Comparison of ENCODE assay signal across 29 cellular contexts in the genomic region with DNA sequence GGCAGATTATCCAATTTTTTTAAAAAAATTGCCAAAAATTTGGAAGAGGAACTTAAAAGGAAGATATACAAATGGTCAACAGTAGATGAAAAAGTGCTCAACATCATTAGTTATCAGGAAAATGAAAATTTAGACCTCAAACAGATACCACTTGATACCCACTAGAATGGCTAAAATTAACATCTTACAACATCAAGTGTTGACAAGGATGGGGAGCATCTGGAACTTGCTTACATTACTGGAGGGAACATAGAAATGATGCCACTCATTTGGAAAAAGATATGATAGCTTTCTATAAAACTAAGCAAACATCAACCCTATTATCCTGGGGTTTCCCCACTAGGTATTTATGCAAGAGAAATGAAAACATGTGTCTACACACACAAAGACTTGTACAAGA.
"Had no signal": no experiment of that assay in that cellular context is flagged by ENCODE, and none has a peak within 500 bp of the region (broad histone marks: within the 10 kb centered on the region; RNA-seq: fewer than 3 reads in every experiment).

No MANE protein-coding gene starts in this region.

- ATAC-seq: stimulated activated effector memory CD8-positive, alpha-beta T cell treated with anti-CD3 and anti-CD28 coated beads, Interleukin-12 subunit alpha, Interleukin-12 subunit beta, amount 100 ng/mL, for 72 hours; stimulated activated memory B cell treated with anti-CD40 and anti-IgM and Interleukin-4, amounts not matched to agents 10 μg/mL and 1 μg/mL and 100 μg/mL, for 72 hours; stimulated activated naive B cell treated with anti-CD40 and anti-IgM and Interleukin-4, amounts not matched to agents 10 μg/mL and 1 μg/mL and 100 μg/mL, for 72 hours; stimulated activated naive CD8-positive, alpha-beta T cell treated with anti-CD3 and anti-CD28 coated beads, Interleukin-15, amount 100 ng/mL, for 72 hours; stimulated activated naive CD8-positive, alpha-beta T cell treated with anti-CD3 and anti-CD28 coated beads, Interleukin-15, Interleukin-2, amounts not matched to agents 100 U/mL and 50 U/mL, for 24 hours; upper lobe of right lung had no signal

- H3K4me3 Mint-ChIP-seq: stimulated activated effector memory CD8-positive, alpha-beta T cell treated with anti-CD3 and anti-CD28 coated beads, Interleukin-12 subunit alpha, Interleukin-12 subunit beta, amount 100 ng/mL, for 72 hours; stimulated activated memory B cell treated with anti-CD40 and anti-IgM and Interleukin-4, amounts not matched to agents 10 μg/mL and 1 μg/mL and 100 μg/mL, for 72 hours; stimulated activated naive B cell treated with anti-CD40 and anti-IgM and Interleukin-4, amounts not matched to agents 10 μg/mL and 1 μg/mL and 100 μg/mL, for 72 hours; stimulated activated naive CD8-positive, alpha-beta T cell treated with anti-CD3 and anti-CD28 coated beads, Interleukin-15, amount 100 ng/mL, for 72 hours; stimulated activated naive CD8-positive, alpha-beta T cell treated with anti-CD3 and anti-CD28 coated beads, Interleukin-15, Interleukin-2, amounts not matched to agents 100 ng/mL and 50 ng/mL, for 24 hours; type B pancreatic cell had no signal

- H3K36me3 ChIP-seq: stomach, suprapubic skin, thoracic aorta, thyroid gland, tibial artery, tibial nerve, transverse colon, upper lobe of left lung, upper lobe of right lung, vagina had no signal

- H3K4me1 ChIP-seq: stomach, suprapubic skin, testis, thyroid gland, tibial artery, tibial nerve, transverse colon, upper lobe of left lung, upper lobe of right lung, uterus, vagina had no signal

- H3K9me3 ChIP-seq: suprapubic skin, testis, thyroid gland, vagina had no signal

- H3K4me3 ChIP-seq: stomach, suprapubic skin, testis, thoracic aorta, thyroid gland, tibial artery, tibial nerve, transverse colon, upper lobe of left lung, upper lobe of right lung, uterus, vagina had no signal

- H3K27ac ChIP-seq: stomach, suprapubic skin, testis, thoracic aorta, thyroid gland, tibial artery, tibial nerve, transverse colon, upper lobe of left lung, upper lobe of right lung, uterus, vagina had no signal

- H3K27me3 ChIP-seq: stomach, suprapubic skin, testis, thyroid gland, tibial artery, tibial nerve, transverse colon, upper lobe of left lung, upper lobe of right lung, uterus, vagina had no signal

- H3K27me3 Mint-ChIP-seq: stimulated activated memory B cell treated with anti-CD40 and anti-IgM and Interleukin-4, amounts not matched to agents 10 μg/mL and 1 μg/mL and 100 μg/mL, for 72 hours; type B pancreatic cell had no signal

- H3K27ac Mint-ChIP-seq: stimulated activated effector memory CD8-positive, alpha-beta T cell treated with anti-CD3 and anti-CD28 coated beads, Interleukin-12 subunit alpha, Interleukin-12 subunit beta, amount 100 ng/mL, for 72 hours; stimulated activated memory B cell treated with anti-CD40 and anti-IgM and Interleukin-4, amounts not matched to agents 10 μg/mL and 1 μg/mL and 100 μg/mL, for 72 hours; stimulated activated naive B cell treated with anti-CD40 and anti-IgM and Interleukin-4, amounts not matched to agents 10 μg/mL and 1 μg/mL and 100 μg/mL, for 72 hours; stimulated activated naive CD8-positive, alpha-beta T cell treated with anti-CD3 and anti-CD28 coated beads, Interleukin-15, amount 100 ng/mL, for 72 hours; stimulated activated naive CD8-positive, alpha-beta T cell treated with anti-CD3 and anti-CD28 coated beads, Interleukin-15, Interleukin-2, amounts not matched to agents 100 ng/mL and 50 ng/mL, for 24 hours; type B pancreatic cell had no signal

- H3K36me3 Mint-ChIP-seq: stimulated activated effector memory CD8-positive, alpha-beta T cell treated with anti-CD3 and anti-CD28 coated beads, Interleukin-12 subunit alpha, Interleukin-12 subunit beta, amount 100 ng/mL, for 72 hours; stimulated activated memory B cell treated with anti-CD40 and anti-IgM and Interleukin-4, amounts not matched to agents 10 μg/mL and 1 μg/mL and 100 μg/mL, for 72 hours had no signal

- H3K4me1 Mint-ChIP-seq: stimulated activated effector memory CD8-positive, alpha-beta T cell treated with anti-CD3 and anti-CD28 coated beads, Interleukin-12 subunit alpha, Interleukin-12 subunit beta, amount 100 ng/mL, for 72 hours; stimulated activated memory B cell treated with anti-CD40 and anti-IgM and Interleukin-4, amounts not matched to agents 10 μg/mL and 1 μg/mL and 100 μg/mL, for 72 hours; stimulated activated naive B cell treated with anti-CD40 and anti-IgM and Interleukin-4, amounts not matched to agents 10 μg/mL and 1 μg/mL and 100 μg/mL, for 72 hours; stimulated activated naive CD8-positive, alpha-beta T cell treated with anti-CD3 and anti-CD28 coated beads, Interleukin-15, amount 100 ng/mL, for 72 hours had no signal

- DNase-seq: stimulated activated CD4-positive, alpha-beta T cell treated with anti-CD3 and anti-CD28 coated beads, Interleukin-2, amount 100 ng/mL, for 48 hours; stimulated activated CD4-positive, alpha-beta T cell treated with anti-CD3 and anti-CD28 coated beads, Interleukin-4, amount 100 ng/mL, for 1 hour; stimulated activated CD4-positive, alpha-beta T cell treated with anti-CD3 and anti-CD28 coated beads, Interleukin-4, amount 100 ng/mL, for 24 hours; stimulated activated CD4-positive, alpha-beta T cell treated with anti-CD3 and anti-CD28 coated beads, Interleukin-4, amount 100 ng/mL, for 4 hours; stimulated activated CD8-positive, alpha-beta memory T cell treated with anti-CD3 and anti-CD28 coated beads, Interleukin-4, amount 100 ng/mL, for 48 hours; stimulated activated naive B cell treated with anti-CD40 and anti-IgM and Interleukin-4, amounts not matched to agents 10 μg/mL and 1 μg/mL and 100 μg/mL, for 72 hours; stimulated activated naive CD4-positive, alpha-beta T cell; stimulated activated naive CD4-positive, alpha-beta T cell treated with Interleukin-2 at 50 U/mL for 16 hours; stimulated activated naive CD8-positive, alpha-beta T cell treated with anti-CD3 and anti-CD28 coated beads, Interleukin-15, amount 100 ng/mL, for 72 hours; stimulated activated naive CD8-positive, alpha-beta T cell treated with anti-CD3 and anti-CD28 coated beads, Interleukin-15, Interleukin-2, amounts not matched to agents 100 U/mL and 50 U/mL, for 24 hours; stomach; substantia nigra; testis; thyroid gland; tibial artery; transverse colon; trophoblast cell; upper lobe of left lung; upper lobe of right lung; uterus had no signal

- FAIRE-seq: urothelium cell line had no signal
